ENCODE assay signal across 23 cellular contexts in the genomic region with DNA sequence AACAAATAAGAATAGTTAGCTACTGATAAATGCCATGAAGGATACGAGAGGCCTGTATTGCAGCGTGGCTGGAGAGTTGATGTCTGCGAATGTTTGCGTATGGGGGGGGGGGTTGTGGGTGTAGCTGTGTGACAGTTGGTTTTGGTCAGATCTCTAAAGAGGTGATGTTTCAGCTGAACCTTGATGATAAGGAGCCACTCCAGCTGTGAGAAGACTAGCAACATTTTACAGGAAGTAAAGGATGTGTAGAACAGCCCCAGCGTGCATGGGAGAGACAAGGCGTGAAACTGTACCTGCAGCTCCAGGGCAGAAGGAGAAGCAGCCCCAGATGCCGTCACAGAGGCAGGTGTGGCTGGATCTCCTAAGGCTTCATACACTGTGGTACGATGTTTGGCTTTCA.
"Had no signal": no experiment of that assay in that cellular context is flagged by ENCODE, and none has a peak within 500 bp of the region (broad histone marks: within the 10 kb centered on the region; RNA-seq: fewer than 3 reads in every experiment).

No MANE protein-coding gene starts in this region.

- H3K4me1 ChIP-seq: colonic mucosa, foreskin keratinocyte, left ventricle myocardium inferior, lower lobe of right lung, pancreas, testis, tibial nerve had no signal

- H3K4me3 ChIP-seq: colonic mucosa, left ventricle myocardium inferior, lower lobe of right lung, pancreas, testis, tibial nerve had no signal

- H3K36me3 Mint-ChIP-seq: immature natural killer cell; memory B cell; mesothelial cell of epicardium; naive B cell; stimulated activated naive B cell treated with anti-CD40 and anti-IgM and Interleukin-4, amounts not matched to agents 10 μg/mL and 1 μg/mL and 100 μg/mL, for 72 hours had no signal

- ATAC-seq: foreskin keratinocyte; lower lobe of right lung; pancreas; sciatic nerve; stimulated activated naive B cell treated with anti-CD40 and anti-IgM and Interleukin-4, amounts not matched to agents 10 μg/mL and 1 μg/mL and 100 μg/mL, for 72 hours; stimulated activated naive CD8-positive, alpha-beta T cell treated with anti-CD3 and anti-CD28 coated beads, Interleukin-15, amount 100 ng/mL, for 72 hours had no signal

- H3K9me3 Mint-ChIP-seq: endodermal cell, immature natural killer cell, mesothelial cell of epicardium, nephron had no signal

- H3K9me3 ChIP-seq: colonic mucosa, left ventricle myocardium inferior, lower lobe of right lung, pancreas, testis had no signal

- H3K4me3 Mint-ChIP-seq: endodermal cell; immature natural killer cell; memory B cell; mesothelial cell of epicardium; naive B cell; nephron; stimulated activated naive B cell treated with anti-CD40 and anti-IgM and Interleukin-4, amounts not matched to agents 10 μg/mL and 1 μg/mL and 100 μg/mL, for 72 hours; stimulated activated naive CD8-positive, alpha-beta T cell treated with anti-CD3 and anti-CD28 coated beads, Interleukin-15, amount 100 ng/mL, for 72 hours had no signal

- H3K27me3 Mint-ChIP-seq: memory B cell; naive B cell; stimulated activated naive B cell treated with anti-CD40 and anti-IgM and Interleukin-4, amounts not matched to agents 10 μg/mL and 1 μg/mL and 100 μg/mL, for 72 hours; stimulated activated naive CD8-positive, alpha-beta T cell treated with anti-CD3 and anti-CD28 coated beads, Interleukin-15, amount 100 ng/mL, for 72 hours had no signal

- H3K36me3 ChIP-seq: colonic mucosa, left ventricle myocardium inferior, lower lobe of right lung, pancreas, tibial nerve had no signal

- H3K4me1 Mint-ChIP-seq: immature natural killer cell; memory B cell; mesothelial cell of epicardium; naive B cell; nephron; stimulated activated naive B cell treated with anti-CD40 and anti-IgM and Interleukin-4, amounts not matched to agents 10 μg/mL and 1 μg/mL and 100 μg/mL, for 72 hours; stimulated activated naive CD8-positive, alpha-beta T cell treated with anti-CD3 and anti-CD28 coated beads, Interleukin-15, amount 100 ng/mL, for 72 hours had no signal

- DNase-seq: colonic mucosa; dermis blood vessel endothelial cell; effector CD4-positive, alpha-beta T cell; endodermal cell; erythroblast; foreskin keratinocyte; immature natural killer cell; left ventricle myocardium inferior; lower lobe of right lung; naive B cell; occipital lobe; pancreas; stimulated activated CD4-positive, alpha-beta T cell treated with anti-CD3 and anti-CD28 coated beads, Interleukin-2, amount 100 ng/mL, for 24 hours; stimulated activated CD4-positive, alpha-beta T cell treated with anti-CD3 and anti-CD28 coated beads, Interleukin-4, amount 100 ng/mL, for 4 hours; stimulated activated naive B cell treated with anti-CD40 and anti-IgM and Interleukin-4, amounts not matched to agents 10 μg/mL and 1 μg/mL and 100 μg/mL, for 72 hours; stimulated activated naive CD8-positive, alpha-beta T cell treated with anti-CD3 and anti-CD28 coated beads, Interleukin-15, amount 100 ng/mL, for 72 hours; testis had no signal

- H3K27ac Mint-ChIP-seq: endodermal cell; immature natural killer cell; memory B cell; mesothelial cell of epicardium; naive B cell; nephron; progenitor cell of endocrine pancreas; stimulated activated naive B cell treated with anti-CD40 and anti-IgM and Interleukin-4, amounts not matched to agents 10 μg/mL and 1 μg/mL and 100 μg/mL, for 72 hours; stimulated activated naive CD8-positive, alpha-beta T cell treated with anti-CD3 and anti-CD28 coated beads, Interleukin-15, amount 100 ng/mL, for 72 hours had no signal

- H3K27ac ChIP-seq: colonic mucosa, foreskin keratinocyte, left ventricle myocardium inferior, lower lobe of right lung, pancreas, testis, tibial nerve had no signal

- H3K27me3 ChIP-seq: colonic mucosa, foreskin keratinocyte, testis, tibial nerve had no signal
